In the genomic region with DNA sequence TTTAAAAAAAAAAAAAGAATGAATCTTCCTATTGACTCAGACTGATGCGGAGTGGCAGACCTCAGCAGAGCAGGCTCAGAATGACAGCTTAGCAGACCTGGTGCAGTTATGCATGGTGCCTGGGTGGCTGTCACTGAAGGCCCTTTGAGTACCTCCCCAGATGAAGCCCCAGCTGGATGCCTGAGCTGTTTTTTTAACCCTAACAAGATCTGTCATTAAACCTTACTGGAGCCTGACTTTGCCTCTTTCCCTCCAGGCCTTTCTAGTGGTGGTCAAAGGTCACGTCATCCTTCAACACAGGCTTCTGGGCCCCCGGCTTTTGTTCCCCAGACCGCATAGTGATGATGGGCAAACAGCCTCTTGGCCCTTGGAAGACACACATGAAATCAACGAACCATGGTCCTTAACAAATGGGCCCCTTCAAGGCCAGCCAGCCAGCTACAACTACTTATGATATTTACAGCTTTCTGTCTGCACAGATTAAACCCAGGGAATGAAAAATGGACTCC, we compare ENCODE assay signal across 17 cellular contexts.
DNase-seq lines count a peak whose midpoint lies in the region; ATAC-seq and TF ChIP-seq lines count a peak whose summit lies in the region.
"Had no signal": no experiment of that assay in that cellular context is flagged by ENCODE, and none has a peak within 500 bp of the region (broad histone marks: within the 10 kb centered on the region; RNA-seq: fewer than 3 reads in every experiment).

No MANE protein-coding gene starts in this region.

- intact Hi-C loops in CD4-positive, alpha-beta T cell (cut with DNase I, micrococcal nuclease): no loop called here

- H3K9me3 ChIP-seq in BLaER1: no peaks in the 10 kb centered on the region
- H3K9me3 ChIP-seq in CD4-positive, alpha-beta T cell (ENCODE audit: control insufficient read depth, low read length): no peaks in the 10 kb centered on the region
- H3K9me3 ChIP-seq: neutrophil had no signal

- no peak overlapping the region for H3K27ac ChIP-seq in BLaER1
- no peak overlapping the region for H3K27ac ChIP-seq in CD4-positive, alpha-beta T cell (ENCODE audit: low read depth, low read length)
- H3K27ac ChIP-seq: neutrophil had no signal

- H3K27ac Mint-ChIP-seq in CD4-positive, alpha-beta T cell: no peak overlapping the region
- H3K27ac Mint-ChIP-seq in stimulated activated naive B cell treated with anti-CD40 and anti-IgM and Interleukin-4, amounts not matched to agents 10 μg/mL and 1 μg/mL and 100 μg/mL, for 72 hours: no peak overlapping the region

- no peak for TF ChIP-seq CTCF in CD4-positive, alpha-beta T cell (IDR thresholded peaks at IDR 0.05)

- H3K4me3 Mint-ChIP-seq in CD4-positive, alpha-beta T cell: no peak overlapping the region
- H3K4me3 Mint-ChIP-seq in stimulated activated naive B cell treated with anti-CD40 and anti-IgM and Interleukin-4, amounts not matched to agents 10 μg/mL and 1 μg/mL and 100 μg/mL, for 72 hours: no peak overlapping the region

- no peak overlapping the region for H3K9ac ChIP-seq in BLaER1

- ATAC-seq in CD4-positive, alpha-beta T cell (ENCODE audit: poor library complexity): peak; percentile 59
- no peak for ATAC-seq in GM18858 (IDR thresholded peaks at IDR 0.05; ENCODE audit: unreplicated experiment)
- ATAC-seq in stimulated activated naive B cell treated with anti-CD40 and anti-IgM and Interleukin-4, amounts not matched to agents 10 μg/mL and 1 μg/mL and 100 μg/mL, for 72 hours (replicated peaks): no peak
- ATAC-seq: left lobe of liver, Panc1 had no signal

- H3K27me3 ChIP-seq in BLaER1: no peaks in the 10 kb centered on the region
- no peaks in the 10 kb centered on the region for H3K27me3 ChIP-seq in CD4-positive, alpha-beta T cell (ENCODE audit: control insufficient read depth, insufficient read depth, low read length)
- H3K27me3 ChIP-seq: breast epithelium, tibial nerve had no signal

- H3K9me3 Mint-ChIP-seq in CD4-positive, alpha-beta T cell: no peaks in the 10 kb centered on the region
- peaks cover 4 to 12% of the 10 kb centered on the region in 2 donors for H3K9me3 Mint-ChIP-seq in stimulated activated naive B cell treated with anti-CD40 and anti-IgM and Interleukin-4, amounts not matched to agents 10 μg/mL and 1 μg/mL and 100 μg/mL, for 72 hours

- H3K27me3 Mint-ChIP-seq in CD4-positive, alpha-beta T cell: peaks cover 14% of the 10 kb centered on the region
- H3K27me3 Mint-ChIP-seq in stimulated activated naive B cell treated with anti-CD40 and anti-IgM and Interleukin-4, amounts not matched to agents 10 μg/mL and 1 μg/mL and 100 μg/mL, for 72 hours: peaks cover 32 to 36% of the 10 kb centered on the region in 2 donors

- DNase-seq in CD4-positive, alpha-beta T cell: peak in 1 of 10 experiments; percentile 2
- DNase-seq in NCI-H82 treated with DMSO at 0.1 percent for 48 hours (lab: John Stamatoyannopoulos, UW; ENCODE audit: unreplicated experiment) (peak; percentile 96), islet precursor cell (peak; percentile 75), T1000 (lab: John Stamatoyannopoulos, UW) (no peak), RPMI8226 (no peak)
- DNase-seq in stimulated activated naive B cell treated with anti-CD40 and anti-IgM and Interleukin-4, amounts not matched to agents 10 μg/mL and 1 μg/mL and 100 μg/mL, for 72 hours: no peak
- DNase-seq: Calu3, Kasumi-1, T-helper 9 cell had no signal

- peaks cover 23% of the 10 kb centered on the region for H3K4me1 ChIP-seq in BLaER1
- H3K4me1 ChIP-seq: breast epithelium had no signal

- POLR2A ChIA-PET in CD4-positive, alpha-beta T cell (lab: Charles Lee): interaction anchor here (0.5 kb wide), 1 partner anchor 921 kb away, joined by 3 read pairs; no protein-coding TSS in a partner anchor

- no peaks in the 10 kb centered on the region for H3K36me3 Mint-ChIP-seq in CD4-positive, alpha-beta T cell (ENCODE audit: low read depth)
- H3K36me3 Mint-ChIP-seq in stimulated activated naive B cell treated with anti-CD40 and anti-IgM and Interleukin-4, amounts not matched to agents 10 μg/mL and 1 μg/mL and 100 μg/mL, for 72 hours: no peaks in the 10 kb centered on the region

- peaks cover 14% of the 10 kb centered on the region for H3K4me1 Mint-ChIP-seq in CD4-positive, alpha-beta T cell (ENCODE audit: low read depth)
- H3K4me1 Mint-ChIP-seq in stimulated activated naive B cell treated with anti-CD40 and anti-IgM and Interleukin-4, amounts not matched to agents 10 μg/mL and 1 μg/mL and 100 μg/mL, for 72 hours: peaks cover 0 to 2% of the 10 kb centered on the region in 2 donors

- H3K4me2 ChIP-seq in BLaER1: peak overlapping the region; percentile 28; the same call in 1 of the 2 replicates

- no peak overlapping the region for H3K4me3 ChIP-seq in BLaER1
- H3K4me3 ChIP-seq: breast epithelium, skin epidermis, tibial nerve had no signal

- CTCF ChIA-PET in CD4-positive, alpha-beta T cell (lab: Charles Lee): no interaction called here

- H3K36me3 ChIP-seq in BLaER1: no peaks in the 10 kb centered on the region
- H3K36me3 ChIP-seq: breast epithelium, neutrophil, tibial nerve had no signal

- no peaks in the 10 kb centered on the region for H4K20me1 ChIP-seq in BLaER1

Comparison
In these comparisons a context has a peak if more than half of its experiments do, and no peak if none do; other contexts are left out.
1. DNase-seq: peak in NCI-H82 treated with DMSO at 0.1 percent for 48 hours (single experiment) and islet precursor cell (single experiment); none in T1000 (single experiment), stimulated activated naive B cell treated with anti-CD40 and anti-IgM and Interleukin-4, amounts not matched to agents 10 μg/mL and 1 μg/mL and 100 μg/mL, for 72 hours (single experiment) and RPMI8226 (single experiment).